Comparison of ENCODE assay signal across 1 cellular context in the genomic region with DNA sequence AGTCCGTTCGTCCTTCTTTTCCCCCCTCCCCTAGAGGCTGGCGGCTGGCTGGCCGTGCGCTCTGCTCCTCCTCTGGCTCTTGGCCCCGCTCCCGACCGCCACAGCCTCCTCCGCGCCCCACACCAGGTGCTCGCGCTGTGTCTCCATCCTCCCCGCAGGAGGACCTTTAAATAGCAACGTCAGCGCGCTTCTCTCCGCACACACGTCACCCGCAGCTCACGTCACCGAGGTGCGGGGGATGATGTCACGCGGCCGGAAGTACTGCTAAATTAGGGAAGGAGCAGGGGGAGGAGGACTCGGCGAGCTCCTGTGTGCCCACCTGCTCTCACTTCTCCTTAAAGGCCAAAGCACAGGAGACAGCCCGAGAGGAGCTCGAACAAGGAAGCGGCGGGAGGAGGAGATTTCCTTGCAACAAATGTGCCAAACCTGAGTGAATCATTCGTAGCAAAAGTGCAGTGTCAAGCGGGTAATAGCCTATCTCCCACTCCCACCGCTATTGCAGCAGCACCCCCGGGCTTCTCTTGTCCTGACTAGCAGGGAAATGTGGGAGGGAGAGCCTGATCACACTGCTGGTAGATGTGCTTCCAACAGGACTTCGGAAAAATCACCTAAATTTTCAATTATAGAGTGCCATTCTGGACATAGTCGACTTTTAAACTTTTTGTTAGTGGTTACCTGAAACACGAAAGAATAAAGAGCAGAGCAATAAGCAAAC.
TF ChIP-seq lines count a peak whose summit lies in the region.

No MANE protein-coding gene starts in this region.

TF ChIP-seq in K562, 482 proteins besides CTCF, POLR2A, EP300 and RAD21 (continued from another document and continues in another):
- TF ChIP-seq BACH1 (tag; IDR thresholded peaks at IDR 0.05) (peak; percentile 54; the same call in 1 of the 2 replicates), ESRRB (CRISPR knock-in tag; IDR thresholded peaks at IDR 0.05; ENCODE audit: borderline replicate concordance) (no peak), FOXA1 (IDR thresholded peaks at IDR 0.05; ENCODE audit: borderline replicate concordance) (no peak), MTA1 (IDR thresholded peaks at IDR 0.05; ENCODE audit: borderline replicate concordance) (peak; percentile 64; the same call in 1 of the 2 replicates), ZNF431 (CRISPR knock-in tag; IDR thresholded peaks at IDR 0.05) (no peak), SMAD1 (IDR thresholded peaks at IDR 0.05; ENCODE audit: low read depth, low read length, partially characterized antibody) (no peak), HSF4 (CRISPR knock-in tag; IDR thresholded peaks at IDR 0.05; ENCODE audit: borderline replicate concordance) (no peak), RBFOX2 (IDR thresholded peaks at IDR 0.05; ENCODE audit: low read depth, low read length) (peak; percentile 93), PRPF4 (IDR thresholded peaks at IDR 0.05; ENCODE audit: insufficient read depth, low read depth, low read length, poor library complexity, severe bottlenecking) (no peak), NCOR1 (IDR thresholded peaks at IDR 0.05) (peak; percentile 47; the same call in 1 of the 2 replicates), MXI1 (IDR thresholded peaks at IDR 0.05; ENCODE audit: low read depth, low read length) (peak; percentile 90), RB1 (IDR thresholded peaks at IDR 0.05; ENCODE audit: low read depth) (peak; percentile 63), NFATC3 (IDR thresholded peaks at IDR 0.05) (peak; percentile 91), ZBTB43 (CRISPR knock-in tag; IDR thresholded peaks at IDR 0.05) (no peak), CXXC5 (CRISPR knock-in tag; IDR thresholded peaks at IDR 0.05) (peak; percentile 82), ZNF217 (CRISPR knock-in tag; IDR thresholded peaks at IDR 0.05) (no peak), SRSF9 (IDR thresholded peaks at IDR 0.05; ENCODE audit: borderline replicate concordance, low read depth, low read length) (no peak), E2F3 (CRISPR knock-in tag; IDR thresholded peaks at IDR 0.05) (no peak), HEY1 (CRISPR knock-in tag; IDR thresholded peaks at IDR 0.05; ENCODE audit: borderline replicate concordance) (no peak), STAT6 (CRISPR knock-in tag; IDR thresholded peaks at IDR 0.05) (0 out of 2 replicates have a peak, but pooled peaks have one; percentile 83), HOXB6 (CRISPR knock-in tag; IDR thresholded peaks at IDR 0.05; ENCODE audit: borderline replicate concordance) (no peak), PTBP1 (IDR thresholded peaks at IDR 0.05; ENCODE audit: low read depth, low read length) (no peak), RBM25 (IDR thresholded peaks at IDR 0.05; ENCODE audit: low read depth, low read length, severe bottlenecking) (no peak), TSC22D4 (tag; IDR thresholded peaks at IDR 0.05) (no peak), SNIP1 (IDR thresholded peaks at IDR 0.05; ENCODE audit: low read depth) (peak; percentile 61; the same call in 1 of the 2 replicates), NFRKB (IDR thresholded peaks at IDR 0.05; ENCODE audit: low read depth) (peak; percentile 55; the same call in 1 of the 2 replicates), PRMT5 (CRISPR knock-in tag; IDR thresholded peaks at IDR 0.05) (no peak), TAF1 (IDR thresholded peaks at IDR 0.05; ENCODE audit: control insufficient read depth, extremely low read depth, insufficient read depth, low read length, severe bottlenecking) (peak; percentile 73), MTA3 (IDR thresholded peaks at IDR 0.05; ENCODE audit: borderline replicate concordance) (peak; percentile 100), THRAP3 (IDR thresholded peaks at IDR 0.05; ENCODE audit: borderline replicate concordance) (no peak), DACH1 (IDR thresholded peaks at IDR 0.05; ENCODE audit: partially characterized antibody) (peak; percentile 43), ZNF395 (CRISPR knock-in tag; IDR thresholded peaks at IDR 0.05) (peak; percentile 29; the same call in 1 of the 2 replicates)
- TF ChIP-seq, protein P1, sequence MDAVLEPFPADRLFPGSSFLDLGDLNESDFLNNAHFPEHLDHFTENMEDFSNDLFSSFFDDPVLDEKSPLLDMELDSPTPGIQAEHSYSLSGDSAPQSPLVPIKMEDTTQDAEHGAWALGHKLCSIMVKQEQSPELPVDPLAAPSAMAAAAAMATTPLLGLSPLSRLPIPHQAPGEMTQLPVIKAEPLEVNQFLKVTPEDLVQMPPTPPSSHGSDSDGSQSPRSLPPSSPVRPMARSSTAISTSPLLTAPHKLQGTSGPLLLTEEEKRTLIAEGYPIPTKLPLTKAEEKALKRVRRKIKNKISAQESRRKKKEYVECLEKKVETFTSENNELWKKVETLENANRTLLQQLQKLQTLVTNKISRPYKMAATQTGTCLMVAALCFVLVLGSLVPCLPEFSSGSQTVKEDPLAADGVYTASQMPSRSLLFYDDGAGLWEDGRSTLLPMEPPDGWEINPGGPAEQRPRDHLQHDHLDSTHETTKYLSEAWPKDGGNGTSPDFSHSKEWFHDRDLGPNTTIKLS (IDR thresholded peaks at IDR 0.05; ENCODE audit: borderline replicate concordance, low read depth), result peak; percentile 80
- TF ChIP-seq, protein P2, sequence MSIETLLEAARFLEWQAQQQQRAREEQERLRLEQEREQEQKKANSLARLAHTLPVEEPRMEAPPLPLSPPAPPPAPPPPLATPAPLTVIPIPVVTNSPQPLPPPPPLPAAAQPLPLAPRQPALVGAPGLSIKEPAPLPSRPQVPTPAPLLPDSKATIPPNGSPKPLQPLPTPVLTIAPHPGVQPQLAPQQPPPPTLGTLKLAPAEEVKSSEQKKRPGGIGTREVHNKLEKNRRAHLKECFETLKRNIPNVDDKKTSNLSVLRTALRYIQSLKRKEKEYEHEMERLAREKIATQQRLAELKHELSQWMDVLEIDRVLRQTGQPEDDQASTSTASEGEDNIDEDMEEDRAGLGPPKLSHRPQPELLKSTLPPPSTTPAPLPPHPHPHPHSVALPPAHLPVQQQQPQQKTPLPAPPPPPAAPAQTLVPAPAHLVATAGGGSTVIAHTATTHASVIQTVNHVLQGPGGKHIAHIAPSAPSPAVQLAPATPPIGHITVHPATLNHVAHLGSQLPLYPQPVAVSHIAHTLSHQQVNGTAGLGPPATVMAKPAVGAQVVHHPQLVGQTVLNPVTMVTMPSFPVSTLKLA (conservative IDR thresholded peaks at IDR 0.05), result peak; percentile 87 to 92
- TF ChIP-seq, protein P3, sequence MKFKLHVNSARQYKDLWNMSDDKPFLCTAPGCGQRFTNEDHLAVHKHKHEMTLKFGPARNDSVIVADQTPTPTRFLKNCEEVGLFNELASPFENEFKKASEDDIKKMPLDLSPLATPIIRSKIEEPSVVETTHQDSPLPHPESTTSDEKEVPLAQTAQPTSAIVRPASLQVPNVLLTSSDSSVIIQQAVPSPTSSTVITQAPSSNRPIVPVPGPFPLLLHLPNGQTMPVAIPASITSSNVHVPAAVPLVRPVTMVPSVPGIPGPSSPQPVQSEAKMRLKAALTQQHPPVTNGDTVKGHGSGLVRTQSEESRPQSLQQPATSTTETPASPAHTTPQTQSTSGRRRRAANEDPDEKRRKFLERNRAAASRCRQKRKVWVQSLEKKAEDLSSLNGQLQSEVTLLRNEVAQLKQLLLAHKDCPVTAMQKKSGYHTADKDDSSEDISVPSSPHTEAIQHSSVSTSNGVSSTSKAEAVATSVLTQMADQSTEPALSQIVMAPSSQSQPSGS (CRISPR knock-in tag; IDR thresholded peaks at IDR 0.05), result peak; percentile 20; the same call in 1 of the 2 replicates
- TF ChIP-seq, protein P4, sequence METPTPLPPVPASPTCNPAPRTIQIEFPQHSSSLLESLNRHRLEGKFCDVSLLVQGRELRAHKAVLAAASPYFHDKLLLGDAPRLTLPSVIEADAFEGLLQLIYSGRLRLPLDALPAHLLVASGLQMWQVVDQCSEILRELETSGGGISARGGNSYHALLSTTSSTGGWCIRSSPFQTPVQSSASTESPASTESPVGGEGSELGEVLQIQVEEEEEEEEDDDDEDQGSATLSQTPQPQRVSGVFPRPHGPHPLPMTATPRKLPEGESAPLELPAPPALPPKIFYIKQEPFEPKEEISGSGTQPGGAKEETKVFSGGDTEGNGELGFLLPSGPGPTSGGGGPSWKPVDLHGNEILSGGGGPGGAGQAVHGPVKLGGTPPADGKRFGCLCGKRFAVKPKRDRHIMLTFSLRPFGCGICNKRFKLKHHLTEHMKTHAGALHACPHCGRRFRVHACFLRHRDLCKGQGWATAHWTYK (CRISPR knock-in tag; IDR thresholded peaks at IDR 0.05), result no peak
- TF ChIP-seq, protein P5, sequence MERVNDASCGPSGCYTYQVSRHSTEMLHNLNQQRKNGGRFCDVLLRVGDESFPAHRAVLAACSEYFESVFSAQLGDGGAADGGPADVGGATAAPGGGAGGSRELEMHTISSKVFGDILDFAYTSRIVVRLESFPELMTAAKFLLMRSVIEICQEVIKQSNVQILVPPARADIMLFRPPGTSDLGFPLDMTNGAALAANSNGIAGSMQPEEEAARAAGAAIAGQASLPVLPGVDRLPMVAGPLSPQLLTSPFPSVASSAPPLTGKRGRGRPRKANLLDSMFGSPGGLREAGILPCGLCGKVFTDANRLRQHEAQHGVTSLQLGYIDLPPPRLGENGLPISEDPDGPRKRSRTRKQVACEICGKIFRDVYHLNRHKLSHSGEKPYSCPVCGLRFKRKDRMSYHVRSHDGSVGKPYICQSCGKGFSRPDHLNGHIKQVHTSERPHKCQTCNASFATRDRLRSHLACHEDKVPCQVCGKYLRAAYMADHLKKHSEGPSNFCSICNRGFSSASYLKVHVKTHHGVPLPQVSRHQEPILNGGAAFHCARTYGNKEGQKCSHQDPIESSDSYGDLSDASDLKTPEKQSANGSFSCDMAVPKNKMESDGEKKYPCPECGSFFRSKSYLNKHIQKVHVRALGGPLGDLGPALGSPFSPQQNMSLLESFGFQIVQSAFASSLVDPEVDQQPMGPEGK (CRISPR knock-in tag; IDR thresholded peaks at IDR 0.05; ENCODE audit: borderline replicate concordance), result no peak
